16 cellular contexts compared by ENCODE assay signal in genomic region chr16:61313931-61314330, GRCh38.
"Had no signal": no experiment of that assay in that cellular context is flagged by ENCODE, and none has a peak within 500 bp of the region (broad histone marks: within the 10 kb centered on the region; RNA-seq: fewer than 3 reads in every experiment).

No MANE protein-coding gene starts in this region.

- H3K36me3 ChIP-seq: lower lobe of right lung, prostate gland, tibial artery had no signal

- FAIRE-seq: frontal cortex, TTC549, urothelium cell line had no signal

- H3K27me3 ChIP-seq: dorsolateral prefrontal cortex, tibial artery had no signal

- H3K9me3 ChIP-seq: prostate gland, tibial artery had no signal

- H3K27ac ChIP-seq: dorsolateral prefrontal cortex, lower lobe of right lung, prostate gland, tibial artery had no signal

- H3K4me1 ChIP-seq: lower lobe of right lung, prostate gland, tibial artery had no signal

- H3K4me3 ChIP-seq: dorsolateral prefrontal cortex, lower lobe of right lung, prostate gland, tibial artery had no signal

- ATAC-seq: activated naive CD4-positive, alpha-beta T cell treated with anti-CD3 and anti-CD28 coated beads, Interleukin-2, amount 50 U/mL, for 72 hours; lower lobe of right lung; right cardiac atrium; stimulated activated naive CD8-positive, alpha-beta T cell treated with anti-CD3 and anti-CD28 coated beads, Interleukin-15, Interleukin-2, amounts not matched to agents 100 U/mL and 50 U/mL, for 24 hours had no signal

- DNase-seq: activated CD4-positive, alpha-beta T cell treated with anti-CD3 and anti-CD28 coated beads, Interleukin-2, amount 50 U/mL, for 48 hours; activated gamma-delta T cell treated with Interleukin-2 at 50 U/mL for 16 hours; dorsolateral prefrontal cortex; hypothalamus; islet precursor cell; lower lobe of right lung; right cardiac atrium; stimulated activated CD4-positive, alpha-beta T cell treated with anti-CD3 and anti-CD28 coated beads, Interleukin-2, amount 100 ng/mL, for 24 hours; stimulated activated naive CD8-positive, alpha-beta T cell treated with anti-CD3 and anti-CD28 coated beads, Interleukin-15, Interleukin-2, amounts not matched to agents 100 U/mL and 50 U/mL, for 24 hours; substantia nigra; tibial artery had no signal
